Comparison of ENCODE assay signal across 13 cellular contexts in genomic region chr14:92668266-92668973, GRCh38.
DNase-seq lines count a peak whose midpoint lies in the region; ATAC-seq and TF ChIP-seq lines count a peak whose summit lies in the region.
"Had no signal": no experiment of that assay in that cellular context is flagged by ENCODE, and none has a peak within 500 bp of the region (broad histone marks: within the 10 kb centered on the region; RNA-seq: fewer than 3 reads in every experiment).

No MANE protein-coding gene starts in this region.

- H3K4me1 ChIP-seq in CD8-positive, alpha-beta T cell (ENCODE audit: insufficient read depth, low read length), result peaks cover 81% of the 10 kb centered on the region

- TF ChIP-seq CTCF in CD8-positive, alpha-beta T cell (IDR thresholded peaks at IDR 0.05), result no peak
- no peak for TF ChIP-seq CTCF in HL-60 (IDR thresholded peaks at IDR 0.05; ENCODE audit: insufficient read depth, low read length)

- no peaks in the 10 kb centered on the region for H3K9me3 Mint-ChIP-seq in CD8-positive, alpha-beta T cell
- no peaks in the 10 kb centered on the region for H3K9me3 Mint-ChIP-seq in memory B cell

- H3K27ac Mint-ChIP-seq in CD8-positive, alpha-beta T cell, result peak overlapping the region; percentile 82
- H3K27ac Mint-ChIP-seq in memory B cell, result peak overlapping the region; percentile 36

- POLR2A ChIA-PET in CD8-positive, alpha-beta T cell (lab: Charles Lee), result interaction anchor here (1.2 kb wide), 1 partner anchor 55 kb away, joined by 3 read pairs; no protein-coding TSS in a partner anchor

- no peaks in the 10 kb centered on the region for H3K27me3 Mint-ChIP-seq in CD8-positive, alpha-beta T cell (ENCODE audit: low read depth)
- H3K27me3 Mint-ChIP-seq in memory B cell, result no peaks in the 10 kb centered on the region

- no peak overlapping the region for H3K4me3 Mint-ChIP-seq in CD8-positive, alpha-beta T cell
- H3K4me3 Mint-ChIP-seq in memory B cell, result no peak overlapping the region

- H3K4me3 ChIP-seq in CD8-positive, alpha-beta T cell (ENCODE audit: low read depth, low read length), result no peak overlapping the region
- H3K4me3 ChIP-seq in HL-60 (replicated peaks; ENCODE audit: insufficient read depth, low read length), result no peak overlapping the region

- no peaks in the 10 kb centered on the region for H3K9me3 ChIP-seq in CD8-positive, alpha-beta T cell (ENCODE audit: low read length)

- intact Hi-C loops in CD8-positive, alpha-beta T cell (cut with DNase I, micrococcal nuclease), result no loop called here
- intact Hi-C loops in left cardiac atrium (cut with DNase I), result no loop called here

- CTCF ChIA-PET in CD8-positive, alpha-beta T cell (lab: Charles Lee), result interaction anchor here (0.7 to 3.9 kb wide), 6 partner anchors 11 to 65 kb away, joined by 3 to 32 read pairs (median 4); no protein-coding TSS in a partner anchor

- peaks cover 93% of the 10 kb centered on the region for H3K36me3 Mint-ChIP-seq in CD8-positive, alpha-beta T cell
- H3K36me3 Mint-ChIP-seq in memory B cell, result peaks cover 37% of the 10 kb centered on the region

- H3K4me1 Mint-ChIP-seq in CD8-positive, alpha-beta T cell (ENCODE audit: low read depth), result peaks cover 79% of the 10 kb centered on the region
- H3K4me1 Mint-ChIP-seq in memory B cell, result peaks cover 46% of the 10 kb centered on the region

- DNase-seq in CD8-positive, alpha-beta T cell, result no peak
- DNase-seq in HL-60 (ENCODE audit: low read depth in 1 of 2, low spot score in 1 of 2) (no peak), memory B cell (ENCODE audit: low spot score in 2 of 2) (no peak), left cardiac atrium (no peak), dermis blood vessel endothelial cell (no peak), cerebellum (ENCODE audit: low spot score) (no peak), NOMO-1 treated with dmso at 0.1 percent for 144 hours (lab: John Stamatoyannopoulos, UW; ENCODE audit: unreplicated experiment) (no peak)
- DNase-seq: activated CD4-positive, alpha-beta T cell treated with anti-CD3 and anti-CD28 coated beads for 1 hour; cortex of kidney; NCI-H2081 treated with DMSO at 0.1 percent for 48 hours had no signal

- no peak overlapping the region for H3K27ac ChIP-seq in CD8-positive, alpha-beta T cell (ENCODE audit: low read depth, low read length)
- H3K27ac ChIP-seq in HL-60 (replicated peaks), result peak overlapping the region; percentile 90

- no peaks in the 10 kb centered on the region for H3K27me3 ChIP-seq in CD8-positive, alpha-beta T cell (ENCODE audit: insufficient read depth, low read length)
- no peaks in the 10 kb centered on the region for H3K27me3 ChIP-seq in HL-60 (ENCODE audit: insufficient read depth, poor library complexity, severe bottlenecking)

- H3K36me3 ChIP-seq in CD8-positive, alpha-beta T cell (ENCODE audit: insufficient read depth, low read length), result peaks cover 50% of the 10 kb centered on the region

- ATAC-seq in CD8-positive, alpha-beta T cell, result no peak
- ATAC-seq in GM19397 (IDR thresholded peaks at IDR 0.05; ENCODE audit: unreplicated experiment) (peak; percentile 45), memory B cell (ENCODE audit: low read depth) (no peak), left cardiac atrium (no peak)
- ATAC-seq: HCT116, SK-N-SH treated with all-trans-retinoic acid at 6 μM for 48 hours had no signal
